ENCODE assay signal across 1 cellular context in the genomic region with DNA sequence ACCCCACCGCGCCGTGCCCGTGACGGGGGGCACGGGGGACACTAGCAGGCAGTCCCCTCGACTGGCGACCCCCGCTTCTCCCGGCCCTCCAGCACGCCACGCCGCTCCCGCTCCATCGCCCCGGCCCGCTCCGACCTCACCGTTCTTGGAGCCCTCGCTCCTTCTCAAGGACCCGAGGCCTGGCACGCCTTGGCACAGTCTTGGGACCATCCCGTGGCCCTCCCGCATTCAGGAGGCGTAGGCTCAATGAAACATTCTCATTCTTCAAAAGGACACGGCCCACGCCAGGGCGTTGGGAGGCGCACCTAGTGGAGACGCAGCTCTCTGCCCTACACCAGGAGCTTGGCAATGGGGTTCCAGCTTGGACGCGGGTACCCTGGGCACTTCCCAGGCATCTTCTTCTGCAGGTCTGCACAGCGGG.
TF ChIP-seq lines count a peak whose summit lies in the region.

No MANE protein-coding gene starts in this region.

TF ChIP-seq in IMR-90, 13 proteins besides CTCF, POLR2A, EP300 and RAD21 (continued from another document):
- TF ChIP-seq USF2 (IDR thresholded peaks at IDR 0.05; ENCODE audit: low read depth, low read length) (no peak), CEBPB (IDR thresholded peaks at IDR 0.05; ENCODE audit: low read depth, low read length) (no peak), RFX5 (IDR thresholded peaks at IDR 0.05; ENCODE audit: low read depth, low read length) (no peak), SMC3 (IDR thresholded peaks at IDR 0.05; ENCODE audit: low read depth, low read length) (no peak), BHLHE40 (IDR thresholded peaks at IDR 0.05; ENCODE audit: low read depth, low read length) (no peak), MXI1 (IDR thresholded peaks at IDR 0.05; ENCODE audit: borderline replicate concordance, low read depth, low read length) (no peak), MAZ (IDR thresholded peaks at IDR 0.05; ENCODE audit: borderline replicate concordance, low read depth, low read length) (no peak), CHD1 (IDR thresholded peaks at IDR 0.05; ENCODE audit: low read depth, low read length) (no peak), FOS (IDR thresholded peaks at IDR 0.05; ENCODE audit: low read depth, low read length) (no peak), RCOR1 (IDR thresholded peaks at IDR 0.05; ENCODE audit: insufficient replicate concordance, low read length) (no peak)
- TF ChIP-seq, protein P1, sequence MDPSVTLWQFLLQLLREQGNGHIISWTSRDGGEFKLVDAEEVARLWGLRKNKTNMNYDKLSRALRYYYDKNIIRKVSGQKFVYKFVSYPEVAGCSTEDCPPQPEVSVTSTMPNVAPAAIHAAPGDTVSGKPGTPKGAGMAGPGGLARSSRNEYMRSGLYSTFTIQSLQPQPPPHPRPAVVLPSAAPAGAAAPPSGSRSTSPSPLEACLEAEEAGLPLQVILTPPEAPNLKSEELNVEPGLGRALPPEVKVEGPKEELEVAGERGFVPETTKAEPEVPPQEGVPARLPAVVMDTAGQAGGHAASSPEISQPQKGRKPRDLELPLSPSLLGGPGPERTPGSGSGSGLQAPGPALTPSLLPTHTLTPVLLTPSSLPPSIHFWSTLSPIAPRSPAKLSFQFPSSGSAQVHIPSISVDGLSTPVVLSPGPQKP (IDR thresholded peaks at IDR 0.05; ENCODE audit: borderline replicate concordance, low read depth, low read length) = no peak
